Comparison of ENCODE assay signal across 8 cellular contexts in the genomic region with DNA sequence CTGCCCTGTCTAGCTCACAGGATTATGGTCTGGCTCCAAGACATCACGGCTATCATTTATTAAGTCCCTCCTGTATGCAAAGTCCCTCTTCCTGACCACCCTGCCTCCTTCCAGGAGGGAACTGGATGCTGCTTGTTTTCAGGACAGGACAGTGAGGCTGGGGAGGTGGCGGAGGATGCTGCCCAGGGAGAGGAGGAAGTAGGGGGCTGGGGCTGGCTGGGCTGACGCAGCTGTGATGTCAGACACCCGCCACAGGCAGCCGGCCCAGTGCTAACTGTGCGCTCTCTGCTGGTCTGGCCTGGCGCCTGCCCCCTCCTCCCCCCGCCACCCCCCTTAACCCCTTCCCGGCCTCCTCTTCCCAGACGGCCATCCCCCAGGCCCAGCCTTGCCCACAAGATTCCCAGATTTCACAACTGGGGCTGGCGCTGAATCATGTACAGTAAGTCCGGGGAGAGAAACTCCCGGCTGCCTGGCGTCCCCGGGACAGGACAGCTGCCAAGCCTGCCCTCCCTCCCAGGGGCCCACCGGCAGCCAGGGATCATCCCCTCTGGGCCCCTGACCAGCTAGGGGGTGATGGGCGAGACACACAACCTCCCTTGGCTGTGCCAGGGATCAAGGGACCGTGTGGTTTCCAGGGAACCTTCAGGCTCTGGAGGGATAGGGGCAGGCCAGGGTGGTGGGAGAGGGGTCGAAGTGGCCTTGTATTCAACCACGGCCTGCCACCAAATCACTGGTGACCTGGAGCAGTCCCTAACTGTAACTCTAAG.
DNase-seq lines count a peak whose midpoint lies in the region; ATAC-seq and TF ChIP-seq lines count a peak whose summit lies in the region.

No MANE protein-coding gene starts in this region.

- H3K9me3 ChIP-seq in RWPE2 (ENCODE audit: severe bottlenecking) (no peaks in the 10 kb centered on the region), esophagus muscularis mucosa (no peaks in the 10 kb centered on the region), mucosa of stomach (ENCODE audit: control insufficient read depth, low read length) (no peaks in the 10 kb centered on the region)

- H3K36me3 ChIP-seq in RWPE2 (ENCODE audit: low read depth) (no peaks in the 10 kb centered on the region), esophagus muscularis mucosa (no peaks in the 10 kb centered on the region), mucosa of stomach (ENCODE audit: control insufficient read depth, insufficient read depth, low read length) (no peaks in the 10 kb centered on the region)

- ATAC-seq in RWPE2 (ENCODE audit: low read depth) = peak; percentile 73
- ATAC-seq in GM19324 (IDR thresholded peaks at IDR 0.05; ENCODE audit: low FRiP score, unreplicated experiment) = no peak
- ATAC-seq in GM21367 (IDR thresholded peaks at IDR 0.05; ENCODE audit: unreplicated experiment) = no peak
- ATAC-seq in GM18861 (IDR thresholded peaks at IDR 0.05; ENCODE audit: unreplicated experiment) = no peak

- H3K27ac ChIP-seq in RWPE2 (ENCODE audit: poor library complexity, severe bottlenecking) = peak overlapping the region; percentile 80
- H3K27ac ChIP-seq in esophagus muscularis mucosa (replicated peaks in 1 of 4) = peak overlapping the region; percentile 82 to 89 (median 88)

- peak; percentile 96 for DNase-seq in GM03348 (ENCODE audit: low spot score)
- DNase-seq in RWPE2 (ENCODE audit: low spot score) = peak; percentile 100
- peak; percentile 99 for DNase-seq in esophagus muscularis mucosa (ENCODE audit: extremely low spot score)
- DNase-seq in NCI-H524 (lab: John Stamatoyannopoulos, UW) = no peak

- peak; percentile 88 for TF ChIP-seq CTCF in RWPE2 (IDR thresholded peaks at IDR 0.05; ENCODE audit: poor library complexity, severe bottlenecking)
- TF ChIP-seq CTCF in esophagus muscularis mucosa (IDR thresholded peaks at IDR 0.05) = peak in 1 of 3 experiments; percentile 28

- H3K9ac ChIP-seq in mucosa of stomach (ENCODE audit: low read length) = peak overlapping the region; percentile 45

- intact Hi-C loops in esophagus muscularis mucosa (cut with DNase I) = loop anchor here (2.0 to 10.0 kb wide), 2 partner anchors 118 to 146 kb away; a partner anchor contains a TSS

- no peak for TF ChIP-seq EP300 in esophagus muscularis mucosa (IDR thresholded peaks at IDR 0.05)

- peaks cover 47% of the 10 kb centered on the region for H3K4me1 ChIP-seq in RWPE2 (ENCODE audit: insufficient read depth, poor library complexity, severe bottlenecking)
- peaks cover 59 to 100% (median 88%) of the 10 kb centered on the region in 4 donors for H3K4me1 ChIP-seq in esophagus muscularis mucosa
- peaks cover 38% of the 10 kb centered on the region for H3K4me1 ChIP-seq in mucosa of stomach (ENCODE audit: control insufficient read depth, insufficient read depth, low read length)

- WGBS in esophagus muscularis mucosa = 1% methylated on average over 8 of the region's 20 CpGs

- H3K4me3 ChIP-seq in RWPE2 (ENCODE audit: severe bottlenecking) = peak overlapping the region; percentile 6
- peak overlapping the region; percentile 2 to 28 (median 16) for H3K4me3 ChIP-seq in esophagus muscularis mucosa
- no peak overlapping the region for H3K4me3 ChIP-seq in mucosa of stomach (ENCODE audit: low read length)

- H3K27me3 ChIP-seq in RWPE2 (ENCODE audit: insufficient read depth, poor library complexity, severe bottlenecking) (no peaks in the 10 kb centered on the region), esophagus muscularis mucosa (no peaks in the 10 kb centered on the region), mucosa of stomach (ENCODE audit: control insufficient read depth, insufficient read depth, low read length) (no peaks in the 10 kb centered on the region)

- peak; percentile 65 for TF ChIP-seq POLR2A in esophagus muscularis mucosa (IDR thresholded peaks at IDR 0.05; ENCODE audit: low read depth)

Comparison
In these comparisons a context has a peak if more than half of its experiments do, and no peak if none do; other contexts are left out.
1. DNase-seq: peak in GM03348 (single experiment), RWPE2 (single experiment) and esophagus muscularis mucosa (single experiment); none in NCI-H524 (0 of 2).